11 cellular contexts compared by ENCODE assay signal in genomic region chr17:80438806-80439205, GRCh38.
"Had no signal": no experiment of that assay in that cellular context is flagged by ENCODE, and none has a peak within 500 bp of the region (broad histone marks: within the 10 kb centered on the region; RNA-seq: fewer than 3 reads in every experiment).

No MANE protein-coding gene starts in this region.

- H3K9ac ChIP-seq: GM23248 had no signal

- H3K4me2 ChIP-seq: GM23338 had no signal

- H3K4me3 ChIP-seq: GM23248, GM23338, HAP-1 had no signal

- H3K36me3 ChIP-seq: HAP-1 had no signal

- FAIRE-seq: H1, H54 had no signal

- H2AFZ ChIP-seq: GM23248, GM23338 had no signal

- H3K4me1 ChIP-seq: HAP-1 had no signal

- DNase-seq: GM23248, GOT3, H7, H9, HCEC 1CT, HFFc6 had no signal

- H3K9me3 ChIP-seq: HAP-1 had no signal

- H3K27ac ChIP-seq: GM23248 had no signal

- ATAC-seq: GM23338, HCT116 had no signal
